24 cellular contexts compared by ENCODE assay signal in the genomic region with DNA sequence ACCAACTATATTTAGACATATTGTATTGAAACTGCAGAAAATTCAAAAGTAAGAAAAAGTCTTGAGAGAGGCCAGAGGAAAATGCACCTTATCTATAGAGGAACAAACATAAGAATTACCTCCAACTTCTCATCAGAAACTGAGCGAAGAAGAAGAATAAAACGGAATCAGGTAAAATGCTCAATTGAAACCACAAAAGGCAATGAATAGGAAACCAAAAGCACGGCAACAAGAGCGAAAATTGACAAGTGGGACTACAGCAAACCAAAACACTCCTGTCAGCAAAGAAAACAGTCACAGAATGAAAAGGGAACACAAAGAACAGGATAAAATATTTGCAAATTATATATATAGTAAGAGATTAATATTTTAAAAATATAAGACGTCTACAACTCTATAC.
DNase-seq lines count a peak whose midpoint lies in the region; ATAC-seq and TF ChIP-seq lines count a peak whose summit lies in the region.
"Had no signal": no experiment of that assay in that cellular context is flagged by ENCODE, and none has a peak within 500 bp of the region (broad histone marks: within the 10 kb centered on the region; RNA-seq: fewer than 3 reads in every experiment).

No MANE protein-coding gene starts in this region.

- no peak overlapping the region for H3K4me3 ChIP-seq in GM12865 (ENCODE audit: low read depth, low read length)
- H3K4me3 ChIP-seq in mucosa of descending colon, result no peak overlapping the region
- H3K4me3 ChIP-seq: ascending aorta, tibial artery had no signal

- H3K4me1 Mint-ChIP-seq in activated CD4-positive, alpha-beta T cell treated with anti-CD3 and anti-CD28 coated beads, Interleukin-2, amount 10 ng/mL, durations not matched to agents 7 days and 5 days, result peaks cover 62% of the 10 kb centered on the region
- H3K4me1 Mint-ChIP-seq in activated CD8-positive, alpha-beta T cell treated with anti-CD3 and anti-CD28 coated beads, Interleukin-2, amount 10 ng/mL, durations not matched to agents 7 days and 5 days (ENCODE audit: low read depth), result peaks cover 44% of the 10 kb centered on the region
- peaks cover 25 to 55% (median 48%) of the 10 kb centered on the region in 4 donors for H3K4me1 Mint-ChIP-seq in naive thymus-derived CD8-positive, alpha-beta T cell

- no peak for ATAC-seq in activated CD8-positive, alpha-beta T cell treated with anti-CD3 and anti-CD28 coated beads, Interleukin-2, amount 10 ng/mL, durations not matched to agents 7 days and 5 days
- ATAC-seq in naive thymus-derived CD8-positive, alpha-beta T cell, result peak in 1 of 2 donors; percentile 45
- ATAC-seq in GM18858 (IDR thresholded peaks at IDR 0.05; ENCODE audit: unreplicated experiment) (no peak), mucosa of descending colon (no peak)

- intact Hi-C loops in mucosa of descending colon (cut with DNase I, micrococcal nuclease), result no loop called here

- H3K4me3 Mint-ChIP-seq in activated CD4-positive, alpha-beta T cell treated with anti-CD3 and anti-CD28 coated beads, Interleukin-2, amount 10 ng/mL, durations not matched to agents 7 days and 5 days, result peak overlapping the region; percentile 72
- H3K4me3 Mint-ChIP-seq in activated CD8-positive, alpha-beta T cell treated with anti-CD3 and anti-CD28 coated beads, Interleukin-2, amount 10 ng/mL, durations not matched to agents 7 days and 5 days, result peak overlapping the region; percentile 58
- H3K4me3 Mint-ChIP-seq in naive thymus-derived CD8-positive, alpha-beta T cell, result peak overlapping the region in 9 of 10 donors; percentile 11 to 72 (median 54)
- H3K4me3 Mint-ChIP-seq: B cell had no signal

- H3K4me1 ChIP-seq in mucosa of descending colon (ENCODE audit: low read depth), result no peaks in the 10 kb centered on the region
- H3K4me1 ChIP-seq: ascending aorta, tibial artery had no signal

- CTCF ChIA-PET in activated CD4-positive, alpha-beta T cell treated with anti-CD3 and anti-CD28 coated beads, Interleukin-2, amount 10 ng/mL, durations not matched to agents 7 days and 5 days (lab: Charles Lee), result interaction anchor here (0.6 to 1.9 kb wide), 6 partner anchors 27 to 342 kb away, joined by 3 to 5 read pairs (median 4); no protein-coding TSS in a partner anchor
- CTCF ChIA-PET in activated CD8-positive, alpha-beta T cell treated with anti-CD3 and anti-CD28 coated beads, Interleukin-2, amount 10 ng/mL, durations not matched to agents 7 days and 5 days (lab: Charles Lee), result interaction anchor here (1.1 to 3.4 kb wide), 6 partner anchors 15 to 61 kb away, joined by 3 to 16 read pairs (median 10); partner anchors contain the start of gene PARP11

- H3K27ac Mint-ChIP-seq in activated CD4-positive, alpha-beta T cell treated with anti-CD3 and anti-CD28 coated beads, Interleukin-2, amount 10 ng/mL, durations not matched to agents 7 days and 5 days, result peak overlapping the region; percentile 88
- H3K27ac Mint-ChIP-seq in activated CD8-positive, alpha-beta T cell treated with anti-CD3 and anti-CD28 coated beads, Interleukin-2, amount 10 ng/mL, durations not matched to agents 7 days and 5 days, result peak overlapping the region; percentile 82
- H3K27ac Mint-ChIP-seq in naive thymus-derived CD8-positive, alpha-beta T cell, result peak overlapping the region; percentile 13 to 93 (median 72)
- H3K27ac Mint-ChIP-seq: B cell had no signal

- H3K36me3 Mint-ChIP-seq in activated CD4-positive, alpha-beta T cell treated with anti-CD3 and anti-CD28 coated beads, Interleukin-2, amount 10 ng/mL, durations not matched to agents 7 days and 5 days (ENCODE audit: low read depth), result peaks cover 12% of the 10 kb centered on the region
- no peaks in the 10 kb centered on the region for H3K36me3 Mint-ChIP-seq in activated CD8-positive, alpha-beta T cell treated with anti-CD3 and anti-CD28 coated beads, Interleukin-2, amount 10 ng/mL, durations not matched to agents 7 days and 5 days (ENCODE audit: low read depth)
- no peaks in the 10 kb centered on the region for H3K36me3 Mint-ChIP-seq in naive thymus-derived CD8-positive, alpha-beta T cell

- TF ChIP-seq CTCF in GM12865 (IDR thresholded peaks at IDR 0.05; ENCODE audit: insufficient read depth, low read depth, low read length, missing control alignments), result no peak
- TF ChIP-seq CTCF in mucosa of descending colon (IDR thresholded peaks at IDR 0.05), result no peak

- POLR2A ChIA-PET in activated CD4-positive, alpha-beta T cell treated with anti-CD3 and anti-CD28 coated beads, Interleukin-2, amount 10 ng/mL, durations not matched to agents 7 days and 5 days (lab: Charles Lee), result interaction anchor here (0.6 to 1.2 kb wide), 2 partner anchors 21 to 28 kb away, joined by 3 to 6 read pairs; no protein-coding TSS in a partner anchor
- POLR2A ChIA-PET in activated CD8-positive, alpha-beta T cell treated with anti-CD3 and anti-CD28 coated beads, Interleukin-2, amount 10 ng/mL, durations not matched to agents 7 days and 5 days (lab: Charles Lee), result no interaction called here
- POLR2A ChIA-PET in naive thymus-derived CD8-positive, alpha-beta T cell (lab: Charles Lee), result no interaction called here

- DNase-seq in activated CD4-positive, alpha-beta T cell treated with anti-CD3 and anti-CD28 coated beads, Interleukin-2, amount 10 ng/mL, durations not matched to agents 7 days and 5 days, result peak; percentile 46
- DNase-seq in activated CD4-positive, alpha-beta T cell treated with anti-CD3 and anti-CD28 coated beads, Interleukin-2, amount 50 U/mL, for 4 hours, result no peak
- DNase-seq in GM12865 (ENCODE audit: low read depth) (peak; percentile 13), NOMO-1 treated with DMSO at 0.1 percent for 48 hours (lab: John Stamatoyannopoulos, UW; ENCODE audit: unreplicated experiment) (no peak), mucosa of descending colon (no peak)
- DNase-seq in activated CD8-positive, alpha-beta T cell treated with anti-CD3 and anti-CD28 coated beads, Interleukin-2, amount 10 ng/mL, durations not matched to agents 7 days and 5 days, result peak; percentile 36
- peak in 2 of 10 donors; percentile 45 to 59 for DNase-seq in naive thymus-derived CD8-positive, alpha-beta T cell
- DNase-seq: activated CD8-positive, alpha-beta memory T cell treated with anti-CD3 and anti-CD28 coated beads for 24 hours; activated gamma-delta T cell; caudate nucleus; EL; IMR-90; mammary epithelial cell; NCI-H1417; NCI-H446 treated with DMSO at 0.1 percent for 48 hours; NK-92 treated with Interleukin-12 subunit alpha and Interleukin-12 subunit beta, amount 100 ng/mL, for 24 hours; occipital lobe; retina; stimulated activated CD4-positive, alpha-beta T cell treated with anti-CD3 and anti-CD28 coated beads, Interleukin-2, amount 100 ng/mL, for 48 hours; tibial artery; WERI-Rb-1 had no signal

- H3K27me3 Mint-ChIP-seq in activated CD4-positive, alpha-beta T cell treated with anti-CD3 and anti-CD28 coated beads, Interleukin-2, amount 10 ng/mL, durations not matched to agents 7 days and 5 days, result peaks cover 3% of the 10 kb centered on the region
- H3K27me3 Mint-ChIP-seq in activated CD8-positive, alpha-beta T cell treated with anti-CD3 and anti-CD28 coated beads, Interleukin-2, amount 10 ng/mL, durations not matched to agents 7 days and 5 days (ENCODE audit: low read depth), result peaks cover 2% of the 10 kb centered on the region
- H3K27me3 Mint-ChIP-seq in naive thymus-derived CD8-positive, alpha-beta T cell, result peaks cover 0 to 2% (median 0%) of the 10 kb centered on the region in 5 donors

- H3K9me3 Mint-ChIP-seq in activated CD4-positive, alpha-beta T cell treated with anti-CD3 and anti-CD28 coated beads, Interleukin-2, amount 10 ng/mL, durations not matched to agents 7 days and 5 days, result peaks cover 3% of the 10 kb centered on the region
- H3K9me3 Mint-ChIP-seq in activated CD8-positive, alpha-beta T cell treated with anti-CD3 and anti-CD28 coated beads, Interleukin-2, amount 10 ng/mL, durations not matched to agents 7 days and 5 days (ENCODE audit: insufficient read depth), result no peaks in the 10 kb centered on the region
- peaks cover 0 to 2% (median 0%) of the 10 kb centered on the region in 9 donors for H3K9me3 Mint-ChIP-seq in naive thymus-derived CD8-positive, alpha-beta T cell

- H3K9me3 ChIP-seq in mucosa of descending colon, result no peaks in the 10 kb centered on the region
- H3K9me3 ChIP-seq: ascending aorta, tibial artery had no signal

- H3K36me3 ChIP-seq in mucosa of descending colon (ENCODE audit: low read depth), result no peaks in the 10 kb centered on the region
- H3K36me3 ChIP-seq: ascending aorta, tibial artery, WERI-Rb-1 had no signal

Comparison
In these comparisons a context has a peak if more than half of its experiments do, and no peak if none do; other contexts are left out.
1. DNase-seq: peak in activated CD4-positive, alpha-beta T cell treated with anti-CD3 and anti-CD28 coated beads, Interleukin-2, amount 10 ng/mL, durations not matched to agents 7 days and 5 days (single experiment), GM12865 (single experiment) and activated CD8-positive, alpha-beta T cell treated with anti-CD3 and anti-CD28 coated beads, Interleukin-2, amount 10 ng/mL, durations not matched to agents 7 days and 5 days (single experiment); none in activated CD4-positive, alpha-beta T cell treated with anti-CD3 and anti-CD28 coated beads, Interleukin-2, amount 50 U/mL, for 4 hours (0 of 2), NOMO-1 treated with DMSO at 0.1 percent for 48 hours (single experiment) and mucosa of descending colon (0 of 3).
2. Peak in every context shown above with its lines, with median percentiles within 50 percentile points of each other: H3K27ac Mint-ChIP-seq and H3K4me3 Mint-ChIP-seq.